In genomic region chr16:84970447-84971127, GRCh38 we compare ENCODE assay signal across 8 cellular contexts. TPM values are rescaled to one million over a fixed set of nuclear protein-coding genes. Genes with fewer than 3 reads are reported as not detected.
DNase-seq lines count a peak whose midpoint lies in the region; ATAC-seq and TF ChIP-seq lines count a peak whose summit lies in the region.

No MANE protein-coding gene starts in this region.

- H3K4me3 ChIP-seq in OCI-LY7 (ENCODE audit: low read depth, low read length, poor library complexity, severe bottlenecking) (no peak overlapping the region), esophagus muscularis mucosa (no peak overlapping the region)
- H3K4me3 ChIP-seq in naive thymus-derived CD4-positive, alpha-beta T cell (ENCODE audit: low read length): no peak overlapping the region

- peak; percentile 42 for DNase-seq in HS-27A (ENCODE audit: low read depth)
- peak; percentile 82 for DNase-seq in OCI-LY7 (ENCODE audit: low spot score)
- DNase-seq in activated T-cell treated with anti-CD3 and anti-CD28 coated beads for 48 hours (ENCODE audit: low read depth): peak; percentile 71
- DNase-seq in esophagus muscularis mucosa (ENCODE audit: extremely low spot score): no peak
- peak; percentile 60 to 79 (median 74) for DNase-seq in naive thymus-derived CD4-positive, alpha-beta T cell
- peak; percentile 62 to 83 for DNase-seq in stimulated activated effector memory CD8-positive, alpha-beta T cell treated with anti-CD3 and anti-CD28 coated beads, Interleukin-12 subunit alpha, Interleukin-12 subunit beta, amount 100 ng/mL, for 72 hours (ENCODE audit: low spot score in 2 of 2)

- H3K27ac Mint-ChIP-seq in naive thymus-derived CD4-positive, alpha-beta T cell: peak overlapping the region in 3 of 9 donors; percentile 9 to 78 (median 46)
- H3K27ac Mint-ChIP-seq in stimulated activated effector memory CD8-positive, alpha-beta T cell treated with anti-CD3 and anti-CD28 coated beads, Interleukin-12 subunit alpha, Interleukin-12 subunit beta, amount 100 ng/mL, for 72 hours: no peak overlapping the region

- POLR2A ChIA-PET in OCI-LY7 (lab: Charles Lee): interaction anchor here (0.9 kb wide), 1 partner anchor 179 kb away, joined by 3 read pairs; no protein-coding TSS in a partner anchor
- POLR2A ChIA-PET in naive thymus-derived CD4-positive, alpha-beta T cell (lab: Charles Lee): interaction anchor here (0.7 to 1.1 kb wide), 2 partner anchors 215 to 216 kb away, joined by 3 read pairs; no protein-coding TSS in a partner anchor

- H2AFZ ChIP-seq in OCI-LY7 (ENCODE audit: low read length): no peak overlapping the region

- no peaks in the 10 kb centered on the region for H3K9me2 ChIP-seq in OCI-LY7 (ENCODE audit: insufficient read depth, low read length)

- H3K9me3 Mint-ChIP-seq in naive thymus-derived CD4-positive, alpha-beta T cell: peaks cover 0 to 5% (median 0%) of the 10 kb centered on the region in 11 donors
- H3K9me3 Mint-ChIP-seq in stimulated activated effector memory CD8-positive, alpha-beta T cell treated with anti-CD3 and anti-CD28 coated beads, Interleukin-12 subunit alpha, Interleukin-12 subunit beta, amount 100 ng/mL, for 72 hours: no peaks in the 10 kb centered on the region

- intact Hi-C loops in OCI-LY7 (cut with micrococcal nuclease; ENCODE audit: unreplicated experiment): loop anchor here (1.0 to 10.0 kb wide), 5 partner anchors 45 to 348 kb away; no protein-coding TSS in a partner anchor
- intact Hi-C loops in esophagus muscularis mucosa (cut with DNase I): loop anchor here (5.0 kb wide), 2 partner anchors 48 to 218 kb away; no protein-coding TSS in a partner anchor
- intact Hi-C loops in naive thymus-derived CD4-positive, alpha-beta T cell (cut with micrococcal nuclease): loop anchor here (1.0 to 2.0 kb wide), 8 partner anchors 45 to 693 kb away; no protein-coding TSS in a partner anchor

- no peaks in the 10 kb centered on the region for H3K27me3 Mint-ChIP-seq in naive thymus-derived CD4-positive, alpha-beta T cell

- no peak overlapping the region for H3K27ac ChIP-seq in OCI-LY7 (ENCODE audit: low read depth, low read length, poor library complexity, severe bottlenecking)
- peak overlapping the region in 1 of 4 donors; percentile 75 for H3K27ac ChIP-seq in esophagus muscularis mucosa (replicated peaks in 1 of 4)
- no peak overlapping the region for H3K27ac ChIP-seq in naive thymus-derived CD4-positive, alpha-beta T cell (ENCODE audit: low read depth, low read length)

- no peak for TF ChIP-seq EP300 in esophagus muscularis mucosa (IDR thresholded peaks at IDR 0.05)

- H3K4me1 Mint-ChIP-seq in naive thymus-derived CD4-positive, alpha-beta T cell: peaks cover 0 to 8% (median 4%) of the 10 kb centered on the region in 7 donors
- peaks cover 9% of the 10 kb centered on the region for H3K4me1 Mint-ChIP-seq in stimulated activated effector memory CD8-positive, alpha-beta T cell treated with anti-CD3 and anti-CD28 coated beads, Interleukin-12 subunit alpha, Interleukin-12 subunit beta, amount 100 ng/mL, for 72 hours

- peak; percentile 89 for TF ChIP-seq CTCF in GM12872 (IDR thresholded peaks at IDR 0.05; ENCODE audit: insufficient read depth, low read depth, low read length)
- peak; percentile 96 for TF ChIP-seq CTCF in OCI-LY7 (conservative IDR thresholded peaks at IDR 0.05; ENCODE audit: low read length)
- TF ChIP-seq CTCF in esophagus muscularis mucosa (IDR thresholded peaks at IDR 0.05): peak; percentile 92 to 98 (median 94)

- H3K9me3 ChIP-seq in OCI-LY7 (ENCODE audit: low read length) (no peaks in the 10 kb centered on the region), esophagus muscularis mucosa (no peaks in the 10 kb centered on the region)
- no peaks in the 10 kb centered on the region for H3K9me3 ChIP-seq in naive thymus-derived CD4-positive, alpha-beta T cell (ENCODE audit: control insufficient read depth in 2 of 3, low read length in 3 of 3)

- no TSS peak for BruUV-seq in OCI-LY7 (replicated peaks; lab: Mats Ljungman, UMichigan)

- WGBS in esophagus muscularis mucosa: 21% methylated on average over 16 of the region's 18 CpGs

- H3K36me3 ChIP-seq in OCI-LY7 (ENCODE audit: insufficient read depth, low read length): peaks cover 19% of the 10 kb centered on the region; the same call in 1 of the 2 replicates
- peaks cover 11 to 23% (median 20%) of the 10 kb centered on the region in 4 donors for H3K36me3 ChIP-seq in esophagus muscularis mucosa
- H3K36me3 ChIP-seq in naive thymus-derived CD4-positive, alpha-beta T cell (ENCODE audit: control insufficient read depth in 2 of 3, insufficient read depth in 3 of 3, low read length in 3 of 3): peaks cover 0 to 12% (median 2%) of the 10 kb centered on the region in 3 experiments

- CTCF ChIA-PET in OCI-LY7 (lab: Charles Lee; ENCODE audit: unreplicated experiment): interaction anchor here (0.5 kb wide), 1 partner anchor 130 kb away, joined by 3 read pairs; no protein-coding TSS in a partner anchor
- CTCF ChIA-PET in naive thymus-derived CD4-positive, alpha-beta T cell (lab: Charles Lee): interaction anchor here (0.7 to 7.0 kb wide), 13 partner anchors 9 to 231 kb away, joined by 3 to 60 read pairs (median 4); no protein-coding TSS in a partner anchor

- no peak overlapping the region for H3K4me3 Mint-ChIP-seq in naive thymus-derived CD4-positive, alpha-beta T cell
- no peak overlapping the region for H3K4me3 Mint-ChIP-seq in stimulated activated effector memory CD8-positive, alpha-beta T cell treated with anti-CD3 and anti-CD28 coated beads, Interleukin-12 subunit alpha, Interleukin-12 subunit beta, amount 100 ng/mL, for 72 hours

- H3K4me1 ChIP-seq in OCI-LY7 (ENCODE audit: insufficient read depth, low read length, poor library complexity, severe bottlenecking) (no peaks in the 10 kb centered on the region), esophagus muscularis mucosa (peaks cover 14 to 29% (median 21%) of the 10 kb centered on the region in 4 donors)
- H3K4me1 ChIP-seq in naive thymus-derived CD4-positive, alpha-beta T cell (ENCODE audit: control insufficient read depth in 2 of 2, insufficient read depth in 2 of 2, low read length in 2 of 2): peaks cover 0 to 6% of the 10 kb centered on the region in 2 donors

- no peak overlapping the region for H3K4me2 ChIP-seq in OCI-LY7 (ENCODE audit: low read length)

- no peaks in the 10 kb centered on the region for H3K79me2 ChIP-seq in OCI-LY7 (ENCODE audit: insufficient read depth, low read depth, low read length)

- H3K27me3 ChIP-seq in esophagus muscularis mucosa: no peaks in the 10 kb centered on the region
- no peaks in the 10 kb centered on the region for H3K27me3 ChIP-seq in naive thymus-derived CD4-positive, alpha-beta T cell (ENCODE audit: control insufficient read depth in 2 of 2, insufficient read depth in 2 of 2, low read length in 2 of 2)

- no peaks in the 10 kb centered on the region for H4K20me1 ChIP-seq in OCI-LY7 (ENCODE audit: insufficient read depth, low read length)

- ATAC-seq in naive thymus-derived CD4-positive, alpha-beta T cell: peak; percentile 92
- ATAC-seq in stimulated activated effector memory CD8-positive, alpha-beta T cell treated with anti-CD3 and anti-CD28 coated beads, Interleukin-12 subunit alpha, Interleukin-12 subunit beta, amount 100 ng/mL, for 72 hours: peak; percentile 91
- no peak for ATAC-seq in HG02870 (IDR thresholded peaks at IDR 0.05; ENCODE audit: unreplicated experiment)

- H3K36me3 Mint-ChIP-seq in naive thymus-derived CD4-positive, alpha-beta T cell: peaks cover 0 to 15% (median 4%) of the 10 kb centered on the region in 5 donors
- H3K36me3 Mint-ChIP-seq in stimulated activated effector memory CD8-positive, alpha-beta T cell treated with anti-CD3 and anti-CD28 coated beads, Interleukin-12 subunit alpha, Interleukin-12 subunit beta, amount 100 ng/mL, for 72 hours: peaks cover 19% of the 10 kb centered on the region

- TF ChIP-seq POLR2A in esophagus muscularis mucosa (IDR thresholded peaks at IDR 0.05; ENCODE audit: low read depth): no peak

RNA-seq across cellular contexts. Expression of gene ZDHHC7, which starts 40.7 kb away (rescaled TPM):
- total RNA-seq in OCI-LY7 (2014; rRNA removed; shearing (Covaris generic)): 17.3 and 24.3 TPM in 2 replicates
- total RNA-seq in OCI-LY7 (2022) (22.5 and 24.1 TPM in 2 replicates), esophagus muscularis mucosa (10 to 100 TPM; 45.6 to 68.8 (median 54.3) TPM)
- 10 to 100 TPM; 31.7 to 62.2 (median 33.4) TPM for total RNA-seq in naive thymus-derived CD4-positive, alpha-beta T cell
- 10 to 100 TPM; 33.2 to 47.7 TPM for polyA plus RNA-seq in naive thymus-derived CD4-positive, alpha-beta T cell

RNA-seq across cellular contexts. Expression of gene KIAA0513, which starts 57.0 kb away (rescaled TPM):
- total RNA-seq in OCI-LY7 (2014; rRNA removed; shearing (Covaris generic)): 0.59 and 4.8 TPM in 2 replicates
- total RNA-seq in OCI-LY7 (2022) (0.88 and 1.3 TPM in 2 replicates), esophagus muscularis mucosa (10 to 100 TPM; 16.4 to 28.8 (median 23.4) TPM)
- 10 to 100 TPM in 4 of 5 experiments, 1 to 10 TPM in 1; 9.5 to 28.9 (median 15.1) TPM for total RNA-seq in naive thymus-derived CD4-positive, alpha-beta T cell
- polyA plus RNA-seq in naive thymus-derived CD4-positive, alpha-beta T cell: 1 to 10 TPM; 6.9 to 7.9 TPM
